Comparison of ENCODE assay signal across 23 cellular contexts in the genomic region with DNA sequence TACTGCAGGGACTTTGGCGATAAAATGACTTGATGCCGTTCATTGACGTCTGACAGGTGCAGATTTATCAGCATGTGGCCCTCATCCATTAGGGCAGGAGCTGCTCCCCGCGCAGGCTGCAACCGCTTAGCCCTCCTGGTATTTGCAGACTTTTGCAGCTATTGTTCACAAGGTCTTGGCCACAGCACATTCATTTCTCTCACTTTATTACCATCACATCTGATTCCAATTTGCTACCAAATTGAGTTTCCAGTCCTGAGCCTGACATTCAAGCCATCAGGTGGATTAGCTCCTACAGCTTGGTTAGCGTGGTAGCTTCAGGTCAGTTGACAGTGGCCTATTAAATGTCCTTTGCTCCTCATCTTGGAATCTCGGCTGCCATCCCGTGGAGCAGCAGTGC.
DNase-seq lines count a peak whose midpoint lies in the region; ATAC-seq and TF ChIP-seq lines count a peak whose summit lies in the region.
"Had no signal": no experiment of that assay in that cellular context is flagged by ENCODE, and none has a peak within 500 bp of the region (broad histone marks: within the 10 kb centered on the region; RNA-seq: fewer than 3 reads in every experiment).

No MANE protein-coding gene starts in this region.

- H4K20me1 ChIP-seq in IMR-90 (ENCODE audit: insufficient read depth, low read length) (no peaks in the 10 kb centered on the region), hepatocyte (ENCODE audit: insufficient read depth, poor library complexity, severe bottlenecking) (no peaks in the 10 kb centered on the region)
- H4K20me1 ChIP-seq: BLaER1 had no signal

- POLR2A ChIA-PET in HEK293 (lab: Yijun Ruan, JAX): no interaction called here
- POLR2A ChIA-PET in IMR-90 (lab: Charles Lee; ENCODE audit: unreplicated experiment): no interaction called here

- H3K56ac ChIP-seq in IMR-90 (ENCODE audit: extremely low read depth, insufficient read depth, low read length): no peak overlapping the region

- no peak for TF ChIP-seq POLR2A in IMR-90 (IDR thresholded peaks at IDR 0.05; ENCODE audit: low read depth, low read length)

- H3K9ac ChIP-seq in IMR-90 (ENCODE audit: low read depth, low read length): no peak overlapping the region
- H3K9ac ChIP-seq: BLaER1, GM23248 had no signal

- ATAC-seq in IMR-90 (ENCODE audit: low read depth): no peak
- no peak; the same call in 2 of the 3 replicates for ATAC-seq in SK-N-SH treated with all-trans-retinoic acid at 6 μM for 48 hours
- ATAC-seq in GM19023 (IDR thresholded peaks at IDR 0.05; ENCODE audit: unreplicated experiment): no peak
- ATAC-seq: K562 had no signal

- H4K8ac ChIP-seq in IMR-90 (ENCODE audit: low read depth in 2 of 2, low read length in 2 of 2): no peak overlapping the region

- H2BK20ac ChIP-seq in IMR-90 (ENCODE audit: low read depth, low read length): peak overlapping the region; percentile 25; the same call in 1 of the 2 replicates

- H3K9me1 ChIP-seq in IMR-90 (ENCODE audit: insufficient read depth, low read length): no peaks in the 10 kb centered on the region

- H2AK5ac ChIP-seq in IMR-90 (ENCODE audit: low read depth, low read length): no peak overlapping the region

- H3K79me2 ChIP-seq in hepatocyte: no peaks in the 10 kb centered on the region

- H3K4me3 ChIP-seq in HEK293 (ENCODE audit: low read depth, low read length) (no peak overlapping the region), IMR-90 (ENCODE audit: insufficient read depth, low read depth, low read length) (no peak overlapping the region), hepatocyte (no peak overlapping the region)
- H3K4me3 ChIP-seq: BLaER1, GM23248, K562, Peyer's patch had no signal

- H3K4me1 ChIP-seq in HEK293 (ENCODE audit: control insufficient read depth, insufficient read depth, low read length): no peaks in the 10 kb centered on the region
- H3K4me1 ChIP-seq in IMR-90 (ENCODE audit: control insufficient read depth, insufficient read depth, low read length): peaks cover 4% of the 10 kb centered on the region; the same call in 1 of the 2 replicates
- peaks cover 7% of the 10 kb centered on the region for H3K4me1 ChIP-seq in hepatocyte (ENCODE audit: insufficient read depth)
- H3K4me1 ChIP-seq: BLaER1, Caco-2, Peyer's patch had no signal

- no peak overlapping the region for H3K4ac ChIP-seq in IMR-90 (ENCODE audit: low read depth, low read length)

- no peaks in the 10 kb centered on the region for H3K79me1 ChIP-seq in IMR-90 (ENCODE audit: low read depth in 1 of 2, low read length in 2 of 2)

- H3K36me3 ChIP-seq in HEK293 (ENCODE audit: control insufficient read depth in 2 of 2, insufficient read depth in 1 of 2, low read length in 2 of 2) (no peaks in the 10 kb centered on the region), IMR-90 (ENCODE audit: control insufficient read depth, insufficient read depth, low read length) (no peaks in the 10 kb centered on the region), hepatocyte (replicated peaks; ENCODE audit: insufficient read depth, low read depth) (no peaks in the 10 kb centered on the region)
- H3K36me3 ChIP-seq: BLaER1, Peyer's patch had no signal

- H2AK9ac ChIP-seq in IMR-90 (replicated peaks; ENCODE audit: low read depth, low read length, poor library complexity): no peak overlapping the region

- no peak overlapping the region for H3K14ac ChIP-seq in IMR-90 (replicated peaks; ENCODE audit: low read depth, low read length)

- H2BK5ac ChIP-seq in IMR-90 (ENCODE audit: low read depth, low read length, poor library complexity, severe bottlenecking): no peak overlapping the region

- H3K18ac ChIP-seq in IMR-90 (ENCODE audit: low read depth, low read length): no peak overlapping the region

- 77% methylated on average over 5 of the region's 9 CpGs; no CpG with 5 or more reads in 1 of the 2 experiments for WGBS in IMR-90 (ENCODE audit: extremely low coverage in 2 of 2, insufficient read length in 1 of 2), 2 experiments
- WGBS in hepatocyte (ENCODE audit: low lambda C conversion rate, missing lambda C conversion rate): 68% methylated on average over 9 of the region's 9 CpGs

- H3K27me3 ChIP-seq in IMR-90 (ENCODE audit: control insufficient read depth, insufficient read depth, low read length) (no peaks in the 10 kb centered on the region), hepatocyte (no peaks in the 10 kb centered on the region)
- H3K27me3 ChIP-seq: BLaER1, Peyer's patch had no signal

- H3K9me3 ChIP-seq in HEK293 (ENCODE audit: control insufficient read depth, insufficient read depth, low read depth, low read length): no peaks in the 10 kb centered on the region
- no peaks in the 10 kb centered on the region for H3K9me3 ChIP-seq in IMR-90 (ENCODE audit: control insufficient read depth, insufficient read depth, low read length)
- H3K9me3 ChIP-seq in hepatocyte (ENCODE audit: low read depth): no peaks in the 10 kb centered on the region
- H3K9me3 ChIP-seq: BLaER1, Caco-2, Peyer's patch had no signal

- no peak overlapping the region for H2BK120ac ChIP-seq in IMR-90 (ENCODE audit: low read depth, low read length)

- H3K27ac ChIP-seq in HEK293 (ENCODE audit: extremely low read depth, low read depth, low read length) (no peak overlapping the region), IMR-90 (ENCODE audit: insufficient read depth, low read length) (no peak overlapping the region), hepatocyte (no peak overlapping the region)
- H3K27ac ChIP-seq: BLaER1, GM23248, Peyer's patch had no signal

- no TSS peak for BruUV-seq in IMR-90 (replicated peaks; lab: Mats Ljungman, UMichigan)

- H3K4me2 ChIP-seq in IMR-90 (ENCODE audit: low read depth, low read length): no peak overlapping the region
- no peak overlapping the region for H3K4me2 ChIP-seq in hepatocyte
- H3K4me2 ChIP-seq: BLaER1 had no signal

- H4K91ac ChIP-seq in IMR-90 (ENCODE audit: insufficient read depth, low read depth, low read length): no peak overlapping the region

- in situ Hi-C loops in IMR-90 (cut with MboI; ENCODE audit: low sequenced_read_pairs): no loop called here

- no peak overlapping the region for H2AFZ ChIP-seq in IMR-90 (replicated peaks; ENCODE audit: low read length, poor library complexity)
- no peak overlapping the region for H2AFZ ChIP-seq in hepatocyte
- H2AFZ ChIP-seq: GM23248 had no signal

- H4K5ac ChIP-seq in IMR-90 (ENCODE audit: low read depth, low read length): no peak overlapping the region

- TF ChIP-seq CTCF in HEK293 (tag by site-specific recombination; IDR thresholded peaks at IDR 0.05) (no peak), IMR-90 (conservative IDR thresholded peaks at IDR 0.05; ENCODE audit: low read depth, low read length) (no peak), hepatocyte (IDR thresholded peaks at IDR 0.05; ENCODE audit: poor library complexity) (no peak)

- dilution Hi-C loops in IMR-90 (cut with HindIII; ENCODE audit: low sequenced_read_pairs, unreplicated experiment): no loop called here

- CTCF ChIA-PET in HEK293 (lab: Yijun Ruan, JAX) (interaction anchor here (1.3 kb wide), 1 partner anchor 13 kb away, joined by 3 read pairs; no protein-coding TSS in a partner anchor), IMR-90 (lab: Yijun Ruan, JAX) (interaction anchor here (1.1 kb wide), 1 partner anchor 253 kb away, joined by 3 read pairs; no protein-coding TSS in a partner anchor)

- TF ChIP-seq RAD21 in IMR-90 (IDR thresholded peaks at IDR 0.05; ENCODE audit: low read length): no peak

- intact Hi-C loops in IMR-90 (cut with micrococcal nuclease): no loop called here

- H3K23ac ChIP-seq in IMR-90 (ENCODE audit: low read depth, low read length): no peak overlapping the region

- no peaks in the 10 kb centered on the region for H3K9me2 ChIP-seq in hepatocyte (replicated peaks; ENCODE audit: insufficient read depth)

- H2BK15ac ChIP-seq in IMR-90 (ENCODE audit: low read depth, low read length): no peak overlapping the region

- DNase-seq in IMR-90 (no peak), left kidney (ENCODE audit: low read depth, low spot score) (peak; percentile 12), NCI-H2107 (lab: John Stamatoyannopoulos, UW) (no peak), hepatocyte (ENCODE audit: low spot score) (no peak)
- no peak for DNase-seq in stimulated activated CD4-positive, alpha-beta T cell treated with anti-CD3 and anti-CD28 coated beads, Interleukin-4, amount 100 ng/mL, for 24 hours
- DNase-seq: Caco-2; CD4-positive, alpha-beta T cell; DMS 273 treated with DMSO at 0.1 percent for 48 hours; DMS79 treated with DMSO at 0.1 percent for 48 hours; GM23248; H9; MM.1S; NCI-H1048; NCI-H1436 treated with DMSO at 0.1 percent for 48 hours; NCI-H2081; NCI-H510A; NCI-H82; Peyer's patch had no signal

TF ChIP-seq in HEK293, 187 proteins besides CTCF, POLR2A, EP300 and RAD21:
- TF ChIP-seq MZF1 (tag by site-specific recombination; IDR thresholded peaks at IDR 0.05; ENCODE audit: borderline replicate concordance): peak; percentile 35; the same call in 1 of the 2 replicates
- TF ChIP-seq ZNF670 (tag by site-specific recombination; IDR thresholded peaks at IDR 0.05; ENCODE audit: low read depth): no peak

TF ChIP-seq in IMR-90, 13 proteins besides CTCF, POLR2A, EP300 and RAD21 (continues in another document):
- TF ChIP-seq MXI1 (IDR thresholded peaks at IDR 0.05; ENCODE audit: borderline replicate concordance, low read depth, low read length): no peak
- no peak for TF ChIP-seq FOS (IDR thresholded peaks at IDR 0.05; ENCODE audit: low read depth, low read length)
- no peak for TF ChIP-seq MAFK (IDR thresholded peaks at IDR 0.05; ENCODE audit: low read depth, low read length)
- TF ChIP-seq MAZ (IDR thresholded peaks at IDR 0.05; ENCODE audit: borderline replicate concordance, low read depth, low read length): no peak
- no peak for TF ChIP-seq BHLHE40 (IDR thresholded peaks at IDR 0.05; ENCODE audit: low read depth, low read length)
- no peak for TF ChIP-seq NFE2L2 (IDR thresholded peaks at IDR 0.05; ENCODE audit: low read depth, low read length)
- no peak for TF ChIP-seq RCOR1 (IDR thresholded peaks at IDR 0.05; ENCODE audit: insufficient replicate concordance, low read length)

TF ChIP-seq in SK-N-SH treated with all-trans-retinoic acid at 6 μM for 48 hours, 23 proteins besides CTCF, POLR2A, EP300 and RAD21 (continues in another document):
- TF ChIP-seq TCF4 (CRISPR knock-in tag; IDR thresholded peaks at IDR 0.05; ENCODE audit: borderline replicate concordance): peak; percentile 78
- TF ChIP-seq, protein P1, sequence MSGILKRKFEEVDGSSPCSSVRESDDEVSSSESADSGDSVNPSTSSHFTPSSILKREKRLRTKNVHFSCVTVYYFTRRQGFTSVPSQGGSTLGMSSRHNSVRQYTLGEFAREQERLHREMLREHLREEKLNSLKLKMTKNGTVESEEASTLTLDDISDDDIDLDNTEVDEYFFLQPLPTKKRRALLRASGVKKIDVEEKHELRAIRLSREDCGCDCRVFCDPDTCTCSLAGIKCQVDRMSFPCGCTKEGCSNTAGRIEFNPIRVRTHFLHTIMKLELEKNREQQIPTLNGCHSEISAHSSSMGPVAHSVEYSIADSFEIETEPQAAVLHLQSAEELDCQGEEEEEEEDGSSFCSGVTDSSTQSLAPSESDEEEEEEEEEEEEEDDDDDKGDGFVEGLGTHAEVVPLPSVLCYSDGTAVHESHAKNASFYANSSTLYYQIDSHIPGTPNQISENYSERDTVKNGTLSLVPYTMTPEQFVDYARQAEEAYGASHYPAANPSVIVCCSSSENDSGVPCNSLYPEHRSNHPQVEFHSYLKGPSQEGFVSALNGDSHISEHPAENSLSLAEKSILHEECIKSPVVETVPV (CRISPR knock-in tag; IDR thresholded peaks at IDR 0.05): no peak
